8 cellular contexts compared by ENCODE assay signal in the genomic region with DNA sequence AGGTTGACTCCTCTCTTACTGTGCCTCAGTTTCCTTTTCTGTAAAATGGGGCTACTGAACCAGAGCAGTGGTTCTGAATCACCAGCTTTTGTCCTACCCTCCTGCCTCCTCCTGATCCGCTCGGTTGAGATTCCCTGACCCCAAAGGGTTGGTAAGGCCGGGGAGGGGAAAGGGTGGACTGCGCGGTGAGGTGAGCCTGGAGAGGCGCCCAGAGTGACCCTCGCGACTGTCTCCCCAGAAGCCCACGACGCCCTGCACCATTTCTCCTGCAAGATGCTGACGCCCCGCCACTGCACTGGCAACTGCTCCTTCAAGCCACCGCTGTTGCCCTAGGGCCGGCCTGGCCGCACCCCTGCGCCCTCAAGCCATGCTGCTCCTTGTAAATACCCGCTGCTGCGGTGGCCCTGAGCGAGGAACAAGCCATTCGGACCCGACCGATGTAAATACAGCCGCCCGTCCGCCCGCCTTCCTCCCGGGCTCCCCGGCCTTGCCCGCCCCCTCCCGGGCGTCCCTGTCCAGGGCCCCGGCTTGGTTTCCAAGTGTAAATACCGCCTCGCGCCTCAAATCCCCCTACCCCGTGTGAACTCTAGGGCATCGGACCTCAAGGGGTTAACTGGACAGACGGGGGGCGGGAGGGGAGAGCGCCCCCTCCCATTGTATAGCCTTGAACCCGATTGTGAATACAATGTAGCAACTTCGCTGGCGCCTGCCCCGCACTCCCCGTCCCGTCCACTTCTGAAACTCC. TPM values are rescaled to one million over a fixed set of nuclear protein-coding genes. Genes with fewer than 3 reads are reported as not detected.
DNase-seq lines count a peak whose midpoint lies in the region; ATAC-seq and TF ChIP-seq lines count a peak whose summit lies in the region.

No MANE protein-coding gene starts in this region.

- 0% methylated on average over 21 to 37 of the region's 46 CpGs for WGBS in mesodermal cell (ENCODE audit: insufficient coverage in 2 of 2), 2 experiments

- H3K9me3 ChIP-seq in Peyer's patch (peaks cover 0 to 4% (median 0%) of the 10 kb centered on the region in 4 donors), mesodermal cell (ENCODE audit: control insufficient read depth, low read length) (no peaks in the 10 kb centered on the region)

- H3K27me3 ChIP-seq in Peyer's patch = peaks cover 4 to 56% of the 10 kb centered on the region in 2 donors

- H3K4me3 ChIP-seq in Peyer's patch (peak overlapping the region in 3 of 4 donors; percentile 45 to 53 (median 50)), coronary artery (peak overlapping the region; percentile 66), mesodermal cell (ENCODE audit: extremely low read depth, insufficient read depth, low read length, poor library complexity, severe bottlenecking) (peak overlapping the region; percentile 24)

- DNase-seq in activated CD4-positive, alpha-beta T cell treated with anti-CD3 and anti-CD28 coated beads, Interleukin-2, amount 10 ng/mL, durations not matched to agents 24 days and 14 days = peak; percentile 83
- no peak for DNase-seq in activated CD4-positive, alpha-beta T cell treated with anti-CD3 and anti-CD28 coated beads, Interleukin-2, amount 50 U/mL, for 4 hours
- peak; percentile 50 to 68 (median 67) for DNase-seq in Peyer's patch
- DNase-seq in coronary artery (ENCODE audit: low spot score) = no peak
- DNase-seq in omental fat pad (ENCODE audit: low spot score) = no peak

- H3K27ac Mint-ChIP-seq in activated CD4-positive, alpha-beta T cell treated with anti-CD3 and anti-CD28 coated beads, Interleukin-2, amount 10 ng/mL, durations not matched to agents 24 days and 14 days = peak overlapping the region; percentile 40

- no peak overlapping the region for H3K27ac ChIP-seq in Peyer's patch
- H3K27ac ChIP-seq in coronary artery = no peak overlapping the region
- H3K27ac ChIP-seq in mesodermal cell (ENCODE audit: low read depth, low read length, severe bottlenecking) = no peak overlapping the region

- H3K4me3 Mint-ChIP-seq in activated CD4-positive, alpha-beta T cell treated with anti-CD3 and anti-CD28 coated beads, Interleukin-2, amount 10 ng/mL, durations not matched to agents 24 days and 14 days = peak overlapping the region; percentile 74

- TF ChIP-seq POLR2A in Peyer's patch (IDR thresholded peaks at IDR 0.05) = no peak

- TF ChIP-seq CTCF in Peyer's patch (IDR thresholded peaks at IDR 0.05) (peak; percentile 11 to 69 (median 48)), coronary artery (IDR thresholded peaks at IDR 0.05) (peak; percentile 15), omental fat pad (IDR thresholded peaks at IDR 0.05) (no peak)

- peaks cover 6 to 60% (median 30%) of the 10 kb centered on the region in 4 donors for H3K4me1 ChIP-seq in Peyer's patch
- peaks cover 5% of the 10 kb centered on the region for H3K4me1 ChIP-seq in mesodermal cell (ENCODE audit: control insufficient read depth, insufficient read depth, low read length, poor library complexity, severe bottlenecking)

- ATAC-seq in omental fat pad (ENCODE audit: low FRiP score) = no peak
- ATAC-seq in HG03521 (IDR thresholded peaks at IDR 0.05; ENCODE audit: unreplicated experiment) = no peak
- ATAC-seq in HG03520 (IDR thresholded peaks at IDR 0.05; ENCODE audit: unreplicated experiment) = no peak

- H3K4me1 Mint-ChIP-seq in activated CD4-positive, alpha-beta T cell treated with anti-CD3 and anti-CD28 coated beads, Interleukin-2, amount 10 ng/mL, durations not matched to agents 24 days and 14 days = peaks cover 28% of the 10 kb centered on the region

- H3K36me3 Mint-ChIP-seq in activated CD4-positive, alpha-beta T cell treated with anti-CD3 and anti-CD28 coated beads, Interleukin-2, amount 10 ng/mL, durations not matched to agents 24 days and 14 days (ENCODE audit: low read depth) = no peaks in the 10 kb centered on the region

- H3K36me3 ChIP-seq in Peyer's patch (no peaks in the 10 kb centered on the region), mesodermal cell (ENCODE audit: control insufficient read depth, insufficient read depth, low read length) (no peaks in the 10 kb centered on the region)

- intact Hi-C loops in activated CD4-positive, alpha-beta T cell treated with anti-CD3 and anti-CD28 coated beads, Interleukin-2, amount 10 ng/mL, durations not matched to agents 24 days and 14 days (cut with micrococcal nuclease) = loop anchor here (1.0 to 10.0 kb wide), 2 partner anchors 12 to 1129 kb away; a partner anchor contains a TSS

- H3K27me3 Mint-ChIP-seq in activated CD4-positive, alpha-beta T cell treated with anti-CD3 and anti-CD28 coated beads, Interleukin-2, amount 10 ng/mL, durations not matched to agents 24 days and 14 days = peaks cover 85% of the 10 kb centered on the region

- H3K9me3 Mint-ChIP-seq in activated CD4-positive, alpha-beta T cell treated with anti-CD3 and anti-CD28 coated beads, Interleukin-2, amount 10 ng/mL, durations not matched to agents 24 days and 14 days = no peaks in the 10 kb centered on the region

RNA-seq across cellular contexts. Expression of a gene that starts 6.2 kb away (rescaled TPM):
- total RNA-seq in activated CD4-positive, alpha-beta T cell treated with anti-CD3 and anti-CD28 coated beads, Interleukin-2, amount 10 ng/mL, durations not matched to agents 24 days and 14 days = not detected in 2 replicates
- total RNA-seq in Peyer's patch (not detected), omental fat pad (not detected)
- polyA plus RNA-seq in mesodermal cell (2013, experiment 1 of 2) = under 0.01 TPM
- under 0.01 TPM for polyA plus RNA-seq in mesodermal cell (2013, experiment 2 of 2)

RNA-seq across cellular contexts. Expression of a gene that starts 8.4 kb away (rescaled TPM):
- 0.09 and 0.14 TPM in 2 replicates for total RNA-seq in activated CD4-positive, alpha-beta T cell treated with anti-CD3 and anti-CD28 coated beads, Interleukin-2, amount 10 ng/mL, durations not matched to agents 24 days and 14 days
- 1 to 10 TPM; 1.2 to 5.0 (median 1.6) TPM for total RNA-seq in Peyer's patch
- 0.26 TPM for polyA plus RNA-seq in mesodermal cell (2013, experiment 1 of 2)
- 0.20 TPM for polyA plus RNA-seq in mesodermal cell (2013, experiment 2 of 2)
- total RNA-seq in omental fat pad = 1 to 10 TPM in 1 of 4 donors, under 1 TPM in 3; 0.19 to 1.1 (median 0.49) TPM

Comparison
In these comparisons a context has a peak if more than half of its experiments do, and no peak if none do; other contexts are left out.
1. DNase-seq: peak in activated CD4-positive, alpha-beta T cell treated with anti-CD3 and anti-CD28 coated beads, Interleukin-2, amount 10 ng/mL, durations not matched to agents 24 days and 14 days (single experiment) and Peyer's patch (3 of 3); none in activated CD4-positive, alpha-beta T cell treated with anti-CD3 and anti-CD28 coated beads, Interleukin-2, amount 50 U/mL, for 4 hours (0 of 2), coronary artery (single experiment) and omental fat pad (single experiment).
2. CTCF ChIP-seq: peak in Peyer's patch (6 of 6) and coronary artery (single experiment); none in omental fat pad (0 of 3).
3. Peak in every context shown above with its lines, with median percentiles within 50 percentile points of each other: H3K4me3 ChIP-seq.